In the genomic region with DNA sequence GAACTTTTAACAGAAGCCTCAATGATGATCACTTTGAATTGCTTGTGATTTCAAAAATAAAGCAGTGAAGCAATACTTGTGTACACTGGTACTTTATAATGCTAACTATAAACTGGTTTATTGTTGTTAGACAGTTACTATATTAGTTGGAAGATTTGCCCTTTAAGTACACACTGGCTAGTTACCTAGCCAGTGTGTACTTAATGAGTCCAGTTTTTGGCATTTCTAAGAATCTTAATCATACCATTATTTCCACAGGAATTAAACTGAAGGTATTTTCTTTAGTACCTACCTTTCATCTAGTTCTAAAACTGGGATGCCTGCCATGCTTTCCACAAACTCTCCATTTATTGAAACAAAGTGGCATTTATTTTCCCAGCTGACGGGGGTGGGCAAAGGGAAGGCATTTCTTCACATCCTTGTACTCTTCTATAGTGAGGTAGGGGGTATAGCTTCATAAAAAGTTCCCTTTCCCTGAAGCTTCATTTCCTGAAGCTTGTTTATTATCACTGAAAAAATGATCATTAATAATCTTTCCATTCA, we compare ENCODE assay signal across 19 cellular contexts. TPM values are rescaled to one million over a fixed set of nuclear protein-coding genes. Genes with fewer than 3 reads are reported as not detected.
DNase-seq lines count a peak whose midpoint lies in the region; ATAC-seq and TF ChIP-seq lines count a peak whose summit lies in the region.
"Had no signal": no experiment of that assay in that cellular context is flagged by ENCODE, and none has a peak within 500 bp of the region (broad histone marks: within the 10 kb centered on the region; RNA-seq: fewer than 3 reads in every experiment).

No MANE protein-coding gene starts in this region.

- H2BK5ac ChIP-seq in mesendoderm (ENCODE audit: low read length): no peak overlapping the region

- H3K36me3 ChIP-seq in subcutaneous abdominal adipose tissue (ENCODE audit: control insufficient read depth in 5 of 5, insufficient read depth in 5 of 5, low read length in 5 of 5): peaks cover 56 to 90% (median 76%) of the 10 kb centered on the region in 5 donors
- peaks cover 2% of the 10 kb centered on the region for H3K36me3 ChIP-seq in mesendoderm (ENCODE audit: control insufficient read depth, insufficient read depth, low read length)

- no peaks in the 10 kb centered on the region for H3K9me3 ChIP-seq in subcutaneous abdominal adipose tissue (ENCODE audit: control insufficient read depth in 5 of 5, low read length in 5 of 5)
- H3K9me3 ChIP-seq: heart right ventricle had no signal

- no peak for DNase-seq in activated naive CD4-positive, alpha-beta T cell treated with Interleukin-2 at 50 U/mL for 16 hours
- DNase-seq in WTC11 (ENCODE audit: low spot score) (no peak), inferior parietal cortex (ENCODE audit: extremely low spot score) (peak; percentile 49), middle frontal gyrus (ENCODE audit: extremely low spot score, low spot score) (no peak), mesendoderm (no peak), GM13976 (ENCODE audit: low spot score) (no peak)
- DNase-seq: activated CD4-positive, alpha-beta T cell treated with anti-CD3 and anti-CD28 coated beads for 48 hours; activated naive CD4-positive, alpha-beta T cell; aorta; heart right ventricle; KBM-7; left ventricle myocardium superior; Right ventricle myocardium superior; stimulated activated CD4-positive, alpha-beta T cell treated with anti-CD3 and anti-CD28 coated beads, Interleukin-12 subunit alpha, Interleukin-12 subunit beta, amount 100 ng/mL, for 4 hours; SW 1271 had no signal

- H3K27ac ChIP-seq in subcutaneous abdominal adipose tissue (ENCODE audit: low read depth, low read length) (peak overlapping the region; percentile 32), mesendoderm (ENCODE audit: low read depth, low read length) (no peak overlapping the region)
- H3K27ac ChIP-seq: C4-2B, coronary artery, heart right ventricle had no signal

- H3K27me3 ChIP-seq in subcutaneous abdominal adipose tissue (ENCODE audit: control insufficient read depth in 5 of 5, insufficient read depth in 4 of 5, low read length in 5 of 5) (no peaks in the 10 kb centered on the region), mesendoderm (ENCODE audit: insufficient read depth, low read length, poor library complexity) (no peaks in the 10 kb centered on the region)
- H3K27me3 ChIP-seq: heart right ventricle had no signal

- no peak overlapping the region for H2BK15ac ChIP-seq in mesendoderm (replicated peaks; ENCODE audit: low read depth)

- no peak overlapping the region for H3K4ac ChIP-seq in mesendoderm (ENCODE audit: low read depth, low read length)

- POLR2A ChIA-PET in WTC11 (lab: Charles Lee): no interaction called here

- WGBS in mesendoderm (ENCODE audit: extremely low coverage, insufficient coverage, low lambda C conversion rate): no CpG with 5 or more reads among the region's 1 CpG

- no peaks in the 10 kb centered on the region for H3K79me2 ChIP-seq in mesendoderm (ENCODE audit: control insufficient read depth, insufficient read depth, low read length)

- peaks cover 13% of the 10 kb centered on the region for H3K4me1 Mint-ChIP-seq in activated naive CD4-positive, alpha-beta T cell treated with anti-CD3 and anti-CD28 coated beads, Interleukin-2, amount 50 U/mL, for 24 hours
- peaks cover 11% of the 10 kb centered on the region for H3K4me1 Mint-ChIP-seq in WTC11

- H4K5ac ChIP-seq in mesendoderm (ENCODE audit: low read length): no peak overlapping the region

- no peaks in the 10 kb centered on the region for H3K9me3 Mint-ChIP-seq in activated naive CD4-positive, alpha-beta T cell treated with anti-CD3 and anti-CD28 coated beads, Interleukin-2, amount 50 U/mL, for 24 hours
- H3K9me3 Mint-ChIP-seq in WTC11: no peaks in the 10 kb centered on the region

- no peak for ATAC-seq in WTC11
- ATAC-seq: heart right ventricle, left ventricle myocardium superior had no signal

- H4K8ac ChIP-seq in mesendoderm (ENCODE audit: low read depth, low read length): no peak overlapping the region

- H3K23ac ChIP-seq in mesendoderm (ENCODE audit: low read length): no peak overlapping the region

- H3K9ac ChIP-seq in subcutaneous abdominal adipose tissue (ENCODE audit: low read length in 5 of 5) (no peak overlapping the region), mesendoderm (ENCODE audit: low read length) (no peak overlapping the region)

- H3K4me3 ChIP-seq in subcutaneous abdominal adipose tissue (ENCODE audit: low read depth in 1 of 5, low read length in 5 of 5) (no peak overlapping the region), mesendoderm (ENCODE audit: low read length) (no peak overlapping the region)
- H3K4me3 ChIP-seq: coronary artery, heart right ventricle had no signal

- H2AK5ac ChIP-seq in mesendoderm (ENCODE audit: low read length): no peak overlapping the region

- H3K4me3 Mint-ChIP-seq in activated naive CD4-positive, alpha-beta T cell treated with anti-CD3 and anti-CD28 coated beads, Interleukin-2, amount 50 U/mL, for 24 hours: no peak overlapping the region
- H3K4me3 Mint-ChIP-seq in WTC11: no peak overlapping the region

- H3K36me3 Mint-ChIP-seq in activated naive CD4-positive, alpha-beta T cell treated with anti-CD3 and anti-CD28 coated beads, Interleukin-2, amount 50 U/mL, for 24 hours: peaks cover 7% of the 10 kb centered on the region
- peaks cover 69% of the 10 kb centered on the region for H3K36me3 Mint-ChIP-seq in WTC11

- H3K4me2 ChIP-seq in mesendoderm (ENCODE audit: low read length): no peak overlapping the region

- TF ChIP-seq CTCF in WTC11 (IDR thresholded peaks at IDR 0.05) (no peak), GM13976 (IDR thresholded peaks at IDR 0.05; ENCODE audit: borderline replicate concordance, control extremely low read depth, extremely low read depth, insufficient read depth, missing control alignments) (no peak)

- CTCF ChIA-PET in WTC11 (lab: Charles Lee): no interaction called here

- in situ Hi-C loops in GM13976 (cut with MboI; ENCODE audit: low sequenced_read_pairs, unreplicated experiment): loop anchor here (10.0 kb wide), 1 partner anchor 197 kb away; no protein-coding TSS in a partner anchor

- no peak overlapping the region for H2BK120ac ChIP-seq in mesendoderm (ENCODE audit: low read depth, low read length)

- H3K27ac Mint-ChIP-seq in activated naive CD4-positive, alpha-beta T cell treated with anti-CD3 and anti-CD28 coated beads, Interleukin-2, amount 50 U/mL, for 24 hours: peak overlapping the region; percentile 51
- H3K27ac Mint-ChIP-seq in WTC11: peak overlapping the region; percentile 26

- H3K18ac ChIP-seq in mesendoderm (ENCODE audit: low read length): no peak overlapping the region

- H3K79me1 ChIP-seq in mesendoderm (ENCODE audit: low read length): peaks cover under 1% of the 10 kb centered on the region

- peaks cover 0 to 4% (median 0%) of the 10 kb centered on the region in 5 donors for H3K4me1 ChIP-seq in subcutaneous abdominal adipose tissue (ENCODE audit: control insufficient read depth in 5 of 5, insufficient read depth in 5 of 5, low read length in 5 of 5)
- peaks cover 2% of the 10 kb centered on the region for H3K4me1 ChIP-seq in mesendoderm (ENCODE audit: control insufficient read depth, low read depth, low read length)

- H3K56ac ChIP-seq in mesendoderm (ENCODE audit: low read length): no peak overlapping the region

- H3K27me3 Mint-ChIP-seq in activated naive CD4-positive, alpha-beta T cell treated with anti-CD3 and anti-CD28 coated beads, Interleukin-2, amount 50 U/mL, for 24 hours: no peaks in the 10 kb centered on the region
- no peaks in the 10 kb centered on the region for H3K27me3 Mint-ChIP-seq in WTC11 (ENCODE audit: low read depth)

TF ChIP-seq in WTC11, 78 proteins besides CTCF, POLR2A, EP300 and RAD21 (continues in another document):
- TF ChIP-seq ZNF423 (CRISPR knock-in tag; IDR thresholded peaks at IDR 0.05) (no peak), GRHL2 (CRISPR knock-in tag; IDR thresholded peaks at IDR 0.05; ENCODE audit: insufficient replicate concordance, severe bottlenecking) (no peak), ZNF416 (CRISPR knock-in tag; IDR thresholded peaks at IDR 0.05) (no peak), PRRX2 (CRISPR knock-in tag; IDR thresholded peaks at IDR 0.05) (no peak)
- TF ChIP-seq, protein P1, sequence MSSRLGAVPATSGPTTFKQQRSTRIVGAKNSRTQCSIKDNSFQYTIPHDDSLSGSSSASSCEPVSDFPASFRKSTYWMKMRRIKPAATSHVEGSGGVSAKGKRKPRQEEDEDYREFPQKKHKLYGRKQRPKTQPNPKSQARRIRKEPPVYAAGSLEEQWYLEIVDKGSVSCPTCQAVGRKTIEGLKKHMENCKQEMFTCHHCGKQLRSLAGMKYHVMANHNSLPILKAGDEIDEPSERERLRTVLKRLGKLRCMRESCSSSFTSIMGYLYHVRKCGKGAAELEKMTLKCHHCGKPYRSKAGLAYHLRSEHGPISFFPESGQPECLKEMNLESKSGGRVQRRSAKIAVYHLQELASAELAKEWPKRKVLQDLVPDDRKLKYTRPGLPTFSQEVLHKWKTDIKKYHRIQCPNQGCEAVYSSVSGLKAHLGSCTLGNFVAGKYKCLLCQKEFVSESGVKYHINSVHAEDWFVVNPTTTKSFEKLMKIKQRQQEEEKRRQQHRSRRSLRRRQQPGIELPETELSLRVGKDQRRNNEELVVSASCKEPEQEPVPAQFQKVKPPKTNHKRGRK (CRISPR knock-in tag; IDR thresholded peaks at IDR 0.05; ENCODE audit: borderline replicate concordance): no peak
- TF ChIP-seq, protein P2, sequence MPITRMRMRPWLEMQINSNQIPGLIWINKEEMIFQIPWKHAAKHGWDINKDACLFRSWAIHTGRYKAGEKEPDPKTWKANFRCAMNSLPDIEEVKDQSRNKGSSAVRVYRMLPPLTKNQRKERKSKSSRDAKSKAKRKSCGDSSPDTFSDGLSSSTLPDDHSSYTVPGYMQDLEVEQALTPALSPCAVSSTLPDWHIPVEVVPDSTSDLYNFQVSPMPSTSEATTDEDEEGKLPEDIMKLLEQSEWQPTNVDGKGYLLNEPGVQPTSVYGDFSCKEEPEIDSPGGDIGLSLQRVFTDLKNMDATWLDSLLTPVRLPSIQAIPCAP (CRISPR knock-in tag; IDR thresholded peaks at IDR 0.05): no peak

RNA-seq across cellular contexts. Expression of a gene that starts 49.9 kb away (rescaled TPM):
- total RNA-seq in WTC11 (2021): 543 to 626 TPM (median 606 TPM) in 3 replicates
- polyA plus RNA-seq in mesendoderm (2013, experiment 1 of 2): 361 TPM
- polyA plus RNA-seq in mesendoderm (2013, experiment 2 of 2): 376 TPM
